In genomic region chr20:46688151-46689081, GRCh38 we compare ENCODE assay signal across 8 cellular contexts.
DNase-seq lines count a peak whose midpoint lies in the region; ATAC-seq and TF ChIP-seq lines count a peak whose summit lies in the region.

No MANE protein-coding gene starts in this region.

- H3K27me3 ChIP-seq in muscle layer of colon (ENCODE audit: control insufficient read depth in 1 of 2, insufficient read depth in 2 of 2, low read length in 2 of 2), result no peaks in the 10 kb centered on the region

- H3K36me3 ChIP-seq in muscle layer of colon (ENCODE audit: insufficient read depth, low read length), result peaks cover 13% of the 10 kb centered on the region

- no peaks in the 10 kb centered on the region for H3K9me3 ChIP-seq in muscle layer of colon (ENCODE audit: low read length)

- peak; percentile 38 for DNase-seq in NCI-H345 (lab: John Stamatoyannopoulos, UW)
- no peak for DNase-seq in NCI-H345 treated with DMSO at 0.1 percent for 48 hours (lab: John Stamatoyannopoulos, UW; ENCODE audit: unreplicated experiment)
- DNase-seq in NCI-H82 (lab: John Stamatoyannopoulos, UW), result peak; percentile 63
- no peak for DNase-seq in coronary artery (ENCODE audit: low spot score)
- DNase-seq in AG20443 (ENCODE audit: low spot score), result no peak
- DNase-seq in activated CD4-positive, alpha-beta T cell treated with anti-CD3 and anti-CD28 coated beads, Interleukin-2, amount 50 U/mL, for 48 hours, result no peak

- H3K4me3 ChIP-seq in coronary artery, result peak overlapping the region; percentile 89
- peak overlapping the region; percentile 72 to 81 for H3K4me3 ChIP-seq in muscle layer of colon (ENCODE audit: low read depth in 1 of 2, low read length in 2 of 2)

- peaks cover 26% of the 10 kb centered on the region for H3K4me1 ChIP-seq in muscle layer of colon (ENCODE audit: insufficient read depth, low read length)

- peak overlapping the region; percentile 81 for H3K9ac ChIP-seq in muscle layer of colon (ENCODE audit: low read length)

- ATAC-seq in HG02623 (IDR thresholded peaks at IDR 0.05; ENCODE audit: unreplicated experiment), result no peak

- no peak for TF ChIP-seq CTCF in coronary artery (IDR thresholded peaks at IDR 0.05)

- H3K27ac ChIP-seq in coronary artery (peak overlapping the region; percentile 96 to 97), muscle layer of colon (ENCODE audit: low read depth, low read length) (peak overlapping the region; percentile 88)

Comparison
In these comparisons a context has a peak if more than half of its experiments do, and no peak if none do; other contexts are left out.
1. DNase-seq: peak in NCI-H345 (single experiment) and NCI-H82 (single experiment); none in NCI-H345 treated with DMSO at 0.1 percent for 48 hours (single experiment), coronary artery (single experiment), AG20443 (single experiment) and activated CD4-positive, alpha-beta T cell treated with anti-CD3 and anti-CD28 coated beads, Interleukin-2, amount 50 U/mL, for 48 hours (0 of 2).